Comparison of ENCODE assay signal across 10 cellular contexts in genomic region chr11:96015911-96016565, GRCh38.
DNase-seq lines count a peak whose midpoint lies in the region; ATAC-seq, FAIRE-seq and TF ChIP-seq lines count a peak whose summit lies in the region.
"Had no signal": no experiment of that assay in that cellular context is flagged by ENCODE, and none has a peak within 500 bp of the region (broad histone marks: within the 10 kb centered on the region; RNA-seq: fewer than 3 reads in every experiment).

No MANE protein-coding gene starts in this region.

- H3K4me2 ChIP-seq in astrocyte (ENCODE audit: low read length) (no peak overlapping the region), neuronal stem cell (ENCODE audit: insufficient read depth, low read length, poor library complexity, severe bottlenecking) (no peak overlapping the region)

- H3K79me2 ChIP-seq in astrocyte (ENCODE audit: insufficient read depth, low read length), result peaks cover 5% of the 10 kb centered on the region

- H3K27me3 Mint-ChIP-seq in activated CD4-positive, alpha-beta T cell treated with anti-CD3 and anti-CD28 coated beads for 36 hours, result no peaks in the 10 kb centered on the region
- H3K27me3 Mint-ChIP-seq in T-cell (no peaks in the 10 kb centered on the region), astrocyte (ENCODE audit: low read depth, unreplicated experiment) (no peaks in the 10 kb centered on the region)

- H3K9me3 ChIP-seq in astrocyte (ENCODE audit: insufficient read depth, low read depth, low read length) (no peaks in the 10 kb centered on the region), MG63 (no peaks in the 10 kb centered on the region), neuronal stem cell (replicated peaks in 1 of 2; ENCODE audit: control insufficient read depth in 2 of 2, insufficient read depth in 1 of 2, low read depth in 1 of 2, low read length in 2 of 2) (no peaks in the 10 kb centered on the region)

- no peak overlapping the region for H3K23ac ChIP-seq in neuronal stem cell (ENCODE audit: low read depth, low read length, poor library complexity)

- H4K8ac ChIP-seq in neuronal stem cell (ENCODE audit: low read depth, low read length), result no peak overlapping the region

- no peak overlapping the region for H3K18ac ChIP-seq in neuronal stem cell (ENCODE audit: low read length)

- H2AFZ ChIP-seq in astrocyte (ENCODE audit: low read depth, low read length) (no peak overlapping the region), neuronal stem cell (ENCODE audit: low read length) (no peak overlapping the region)

- peak overlapping the region; percentile 68 for H3K27ac Mint-ChIP-seq in activated CD4-positive, alpha-beta T cell treated with anti-CD3 and anti-CD28 coated beads for 36 hours
- peak overlapping the region; percentile 91 for H3K27ac Mint-ChIP-seq in T-cell
- H3K27ac Mint-ChIP-seq in astrocyte (ENCODE audit: unreplicated experiment), result peak overlapping the region; percentile 77

- POLR2A ChIA-PET in activated CD4-positive, alpha-beta T cell treated with anti-CD3 and anti-CD28 coated beads for 36 hours (lab: Charles Lee), result interaction anchor here (0.6 kb wide), 1 partner anchor 563 kb away, joined by 3 read pairs; no protein-coding TSS in a partner anchor
- POLR2A ChIA-PET in T-cell (lab: Charles Lee), result interaction anchor here in 1 of 2 donors (0.7 to 1.7 kb wide), 2 partner anchors 201 to 374 kb away, joined by 3 to 6 read pairs; partner anchors contain the start of genes CCDC82 and JRKL

- no peak overlapping the region for H2BK120ac ChIP-seq in neuronal stem cell (ENCODE audit: low read depth, low read length)

- H3K27ac ChIP-seq in astrocyte (ENCODE audit: low read depth, low read length) (no peak overlapping the region), neuronal stem cell (replicated peaks; ENCODE audit: low read length) (no peak overlapping the region)
- H3K27ac ChIP-seq: HL-60 had no signal

- H2BK5ac ChIP-seq in neuronal stem cell (ENCODE audit: low read length), result no peak overlapping the region

- intact Hi-C loops in activated CD4-positive, alpha-beta T cell treated with anti-CD3 and anti-CD28 coated beads for 36 hours (cut with DNase I, micrococcal nuclease), result loop anchor here in 1 of 2 experiments (2.0 kb wide), 2 partner anchors 173 to 375 kb away; partner anchors contain the start of gene JRKL

- H3K36me3 Mint-ChIP-seq in activated CD4-positive, alpha-beta T cell treated with anti-CD3 and anti-CD28 coated beads for 36 hours (ENCODE audit: low read depth), result peaks cover 2% of the 10 kb centered on the region
- H3K36me3 Mint-ChIP-seq in T-cell, result no peaks in the 10 kb centered on the region
- H3K36me3 Mint-ChIP-seq in astrocyte (ENCODE audit: low read depth, unreplicated experiment), result peaks cover 2% of the 10 kb centered on the region

- FAIRE-seq in astrocyte (lab: Jason Lieb, UNC), result no peak

- DNase-seq in activated CD4-positive, alpha-beta T cell treated with anti-CD3 and anti-CD28 coated beads for 36 hours, result peak; percentile 36
- DNase-seq in activated CD4-positive, alpha-beta T cell treated with anti-CD3 and anti-CD28 coated beads for 1 hour, result no peak
- DNase-seq in T-cell (peak in 24 of 34 experiments; percentile 7 to 48 (median 20)), astrocyte (ENCODE audit: low read depth) (no peak), MG63 (no peak), SIG-M5 treated with dmso at 0.1 percent for 504 hours (lab: John Stamatoyannopoulos, UW; ENCODE audit: unreplicated experiment) (no peak), neuronal stem cell (ENCODE audit: low spot score) (no peak)
- DNase-seq in stimulated activated CD4-positive, alpha-beta T cell treated with anti-CD3 and anti-CD28 coated beads, Interleukin-4, amount 100 ng/mL, for 24 hours, result peak; percentile 33
- DNase-seq: NCI-H146 had no signal

- H3K9me3 Mint-ChIP-seq in activated CD4-positive, alpha-beta T cell treated with anti-CD3 and anti-CD28 coated beads for 36 hours (ENCODE audit: low read depth), result no peaks in the 10 kb centered on the region
- H3K9me3 Mint-ChIP-seq in T-cell (no peaks in the 10 kb centered on the region), astrocyte (ENCODE audit: unreplicated experiment) (no peaks in the 10 kb centered on the region)

- no peak overlapping the region for H2BK12ac ChIP-seq in neuronal stem cell (ENCODE audit: low read length)

- ATAC-seq in activated CD4-positive, alpha-beta T cell treated with anti-CD3 and anti-CD28 coated beads for 36 hours, result peak; percentile 27
- peak; percentile 28 to 52 (median 36) for ATAC-seq in T-cell (replicated peaks in 1 of 4)

- H3K14ac ChIP-seq in neuronal stem cell (ENCODE audit: low read length), result no peak overlapping the region

- H3K36me3 ChIP-seq in astrocyte (ENCODE audit: insufficient read depth, low read length) (no peaks in the 10 kb centered on the region), MG63 (no peaks in the 10 kb centered on the region), neuronal stem cell (replicated peaks in 1 of 2; ENCODE audit: control insufficient read depth in 2 of 2, insufficient read depth in 2 of 2, low read length in 2 of 2) (no peaks in the 10 kb centered on the region)

- no peak overlapping the region for H3K4ac ChIP-seq in neuronal stem cell (ENCODE audit: low read length)

- no peak overlapping the region for H4K91ac ChIP-seq in neuronal stem cell (ENCODE audit: low read depth, low read length, poor library complexity)

- no peaks in the 10 kb centered on the region for H3K79me1 ChIP-seq in neuronal stem cell (ENCODE audit: low read depth, low read length)

- no peak overlapping the region for H3K4me3 Mint-ChIP-seq in activated CD4-positive, alpha-beta T cell treated with anti-CD3 and anti-CD28 coated beads for 36 hours
- H3K4me3 Mint-ChIP-seq in T-cell, result peak overlapping the region in 1 of 3 donors; percentile 68
- no peak overlapping the region for H3K4me3 Mint-ChIP-seq in astrocyte (ENCODE audit: unreplicated experiment)

- TF ChIP-seq CTCF in astrocyte (IDR thresholded peaks at IDR 0.05; ENCODE audit: insufficient read depth, low read depth, low read length), result no peak

- H3K4me1 Mint-ChIP-seq in activated CD4-positive, alpha-beta T cell treated with anti-CD3 and anti-CD28 coated beads for 36 hours, result peaks cover 69% of the 10 kb centered on the region
- H3K4me1 Mint-ChIP-seq in T-cell, result peaks cover 11 to 72% (median 72%) of the 10 kb centered on the region in 3 donors
- H3K4me1 Mint-ChIP-seq in astrocyte (ENCODE audit: low read depth, unreplicated experiment), result peaks cover 46% of the 10 kb centered on the region

- no peak overlapping the region for H2BK15ac ChIP-seq in neuronal stem cell (ENCODE audit: low read length)

- H4K20me1 ChIP-seq in astrocyte (ENCODE audit: insufficient read depth, low read length), result peaks cover 37% of the 10 kb centered on the region

- H3K4me1 ChIP-seq in astrocyte (ENCODE audit: insufficient read depth, low read length) (peaks cover 24% of the 10 kb centered on the region), neuronal stem cell (ENCODE audit: control insufficient read depth in 2 of 2, insufficient read depth in 1 of 2, low read depth in 1 of 2, low read length in 2 of 2) (peaks cover 6 to 39% of the 10 kb centered on the region in 2 donors)

- H3K27me3 ChIP-seq in astrocyte (ENCODE audit: insufficient read depth, low read length), result no peaks in the 10 kb centered on the region
- no peaks in the 10 kb centered on the region for H3K27me3 ChIP-seq in MG63
- no peaks in the 10 kb centered on the region for H3K27me3 ChIP-seq in neuronal stem cell (ENCODE audit: control insufficient read depth in 3 of 3, insufficient read depth in 3 of 3, low read depth in 1 of 3, low read length in 3 of 3)

- H3K4me3 ChIP-seq in astrocyte (ENCODE audit: insufficient read depth, low read depth, low read length) (no peak overlapping the region), MG63 (no peak overlapping the region), neuronal stem cell (ENCODE audit: low read length in 2 of 2) (no peak overlapping the region)

- no peak overlapping the region for H2AK5ac ChIP-seq in neuronal stem cell (ENCODE audit: low read depth, low read length)

- H3K9ac ChIP-seq in astrocyte (ENCODE audit: low read length) (no peak overlapping the region), neuronal stem cell (ENCODE audit: low read depth, low read length, poor library complexity) (no peak overlapping the region)

- WGBS in neuronal stem cell (ENCODE audit: extremely low coverage in 2 of 2, insufficient read length in 2 of 2, insufficient replicate concordance in 1 of 2), 2 donors, result no CpG with 5 or more reads among the region's 4 CpGs

- CTCF ChIA-PET in activated CD4-positive, alpha-beta T cell treated with anti-CD3 and anti-CD28 coated beads for 36 hours (lab: Charles Lee), result interaction anchor here (0.6 to 3.3 kb wide), 4 partner anchors 19 to 327 kb away, joined by 3 to 10 read pairs (median 5); partner anchors contain the start of gene MAML2
- CTCF ChIA-PET in T-cell (lab: Charles Lee), result interaction anchor here (0.6 to 1.3 kb wide), 4 partner anchors 203 to 327 kb away, joined by 3 to 6 read pairs (median 4); partner anchors contain the start of gene MAML2 (in 2 of the 2)

Comparison
In these comparisons a context has a peak if more than half of its experiments do, and no peak if none do; other contexts are left out.
1. DNase-seq: peak in activated CD4-positive, alpha-beta T cell treated with anti-CD3 and anti-CD28 coated beads for 36 hours (single experiment), T-cell (24 of 34) and stimulated activated CD4-positive, alpha-beta T cell treated with anti-CD3 and anti-CD28 coated beads, Interleukin-4, amount 100 ng/mL, for 24 hours (single experiment); none in activated CD4-positive, alpha-beta T cell treated with anti-CD3 and anti-CD28 coated beads for 1 hour (single experiment), astrocyte (single experiment), MG63 (single experiment), SIG-M5 treated with dmso at 0.1 percent for 504 hours (single experiment) and neuronal stem cell (single experiment).
2. Peak in every context shown above with its lines, with median percentiles within 50 percentile points of each other: H3K27ac Mint-ChIP-seq.